ENCODE assay signal across 22 cellular contexts in the genomic region with DNA sequence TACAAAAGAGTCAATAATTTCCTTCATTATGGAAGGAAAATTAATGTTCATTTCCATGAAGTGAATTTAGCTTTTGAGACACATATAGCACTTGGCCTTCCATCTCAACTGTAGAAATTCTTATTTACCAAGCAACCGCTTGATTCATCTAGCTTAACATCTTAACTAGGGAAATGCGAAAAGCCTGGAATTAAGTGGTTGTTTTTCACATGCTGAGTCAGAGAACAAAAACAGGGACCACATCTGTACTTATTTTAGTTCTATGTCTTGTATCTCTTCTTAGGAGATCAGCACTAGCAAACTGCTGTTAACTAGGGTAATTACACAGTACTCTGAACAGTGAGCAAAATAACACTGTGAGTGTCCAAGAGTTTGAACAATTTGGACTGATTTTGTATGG.
DNase-seq lines count a peak whose midpoint lies in the region; ATAC-seq and TF ChIP-seq lines count a peak whose summit lies in the region.
"Had no signal": no experiment of that assay in that cellular context is flagged by ENCODE, and none has a peak within 500 bp of the region (broad histone marks: within the 10 kb centered on the region; RNA-seq: fewer than 3 reads in every experiment).

No MANE protein-coding gene starts in this region.

- no peak overlapping the region for H3K4me3 Mint-ChIP-seq in MCF 10A (ENCODE audit: unreplicated experiment)
- H3K4me3 Mint-ChIP-seq: GM23338 had no signal

- dilution Hi-C loops in mammary epithelial cell (cut with HindIII; ENCODE audit: low sequenced_read_pairs): no loop called here

- no peaks in the 10 kb centered on the region for H3K4me1 ChIP-seq in mammary epithelial cell (ENCODE audit: insufficient read depth, low read length)
- H3K4me1 ChIP-seq: BE2C, HAP-1 had no signal

- H3K36me3 ChIP-seq in mammary epithelial cell (ENCODE audit: insufficient read depth, low read length): no peaks in the 10 kb centered on the region
- H3K36me3 ChIP-seq: BE2C, HAP-1 had no signal

- BruUV-seq in MCF 10A (replicated peaks; lab: Mats Ljungman, UMichigan) (no TSS peak), mammary epithelial cell (replicated peaks; lab: Mats Ljungman, UMichigan) (no TSS peak)

- CTCF ChIA-PET in MCF 10A (lab: Yijun Ruan, JAX) (interaction anchor here (0.5 to 0.7 kb wide), 2 partner anchors 32 to 198 kb away, joined by 3 read pairs; no protein-coding TSS in a partner anchor), mammary epithelial cell (lab: Charles Lee; ENCODE audit: low non-redundant PET) (no interaction called here)

- H3K27ac Mint-ChIP-seq in MCF 10A (ENCODE audit: low read depth, unreplicated experiment): peak overlapping the region; percentile 63
- H3K27ac Mint-ChIP-seq: GM23338 had no signal

- H3K27me3 ChIP-seq in mammary epithelial cell (ENCODE audit: insufficient read depth, low read length): no peaks in the 10 kb centered on the region
- H3K27me3 ChIP-seq: BE2C had no signal

- no peaks in the 10 kb centered on the region for H4K20me1 ChIP-seq in mammary epithelial cell (ENCODE audit: insufficient read depth, low read length)

- ATAC-seq in left cardiac atrium (no peak), omental fat pad (ENCODE audit: low FRiP score) (no peak), HG03196 (IDR thresholded peaks at IDR 0.05; ENCODE audit: unreplicated experiment) (no peak), GM18502 (IDR thresholded peaks at IDR 0.05; ENCODE audit: poor library complexity, unreplicated experiment) (no peak)
- ATAC-seq: GM23338, Panc1 had no signal

- H3K4me3 ChIP-seq in mammary epithelial cell (replicated peaks in 1 of 3; ENCODE audit: insufficient read depth in 1 of 3, low read depth in 2 of 3, low read length in 3 of 3): no peak overlapping the region
- H3K4me3 ChIP-seq: GM23338, HAP-1 had no signal

- in situ Hi-C loops in mammary epithelial cell (cut with MboI; ENCODE audit: low sequenced_read_pairs in 2 of 2): no loop called here

- POLR2A ChIA-PET in MCF 10A (lab: Yijun Ruan, JAX): no interaction called here

- intact Hi-C loops in MCF 10A (cut with micrococcal nuclease) (no loop called here), mammary epithelial cell (cut with micrococcal nuclease) (no loop called here), left cardiac atrium (cut with DNase I) (no loop called here)

- H3K4me1 Mint-ChIP-seq in MCF 10A (ENCODE audit: insufficient read depth, unreplicated experiment): peaks cover 40% of the 10 kb centered on the region

- H3K79me2 ChIP-seq in mammary epithelial cell (ENCODE audit: insufficient read depth, low read length): no peaks in the 10 kb centered on the region

- WGBS in mammary epithelial cell (ENCODE audit: low coverage, missing lambda C conversion rate): 86% methylated on average over 2 of the region's 2 CpGs

- H3K9me3 ChIP-seq in mammary epithelial cell (replicated peaks; ENCODE audit: insufficient read depth, low read length): no peaks in the 10 kb centered on the region
- H3K9me3 ChIP-seq: BE2C, HAP-1, SK-N-SH had no signal

- DNase-seq in MCF 10A (ENCODE audit: unreplicated experiment) (no peak), mammary epithelial cell (no peak), dedifferentiated amniotic fluid mesenchymal stem cell (ENCODE audit: extremely low spot score) (peak; percentile 22), iris pigment epithelial cell (ENCODE audit: low read depth) (peak; percentile 23), left cardiac atrium (no peak), omental fat pad (ENCODE audit: low spot score) (no peak)
- DNase-seq: BE2C, DMS53, GDM1, IMR-90, NCI-H1694 treated with DMSO at 0.1 percent for 48 hours, NCI-H2081 treated with DMSO at 0.1 percent for 48 hours, NCI-H510A treated with DMSO at 0.1 percent for 48 hours, NCI-H748 treated with DMSO at 0.1 percent for 48 hours, SIG-M5, SK-N-SH had no signal

- no peak overlapping the region for H3K27ac ChIP-seq in mammary epithelial cell (ENCODE audit: insufficient read depth, low read depth, low read length)
- H3K27ac ChIP-seq: KMS-11 had no signal

- H3K4me2 ChIP-seq in mammary epithelial cell (ENCODE audit: insufficient read depth, low read depth, low read length): no peak overlapping the region
- H3K4me2 ChIP-seq: GM23338, KMS-11, SK-N-SH had no signal

- no peaks in the 10 kb centered on the region for H3K9me3 Mint-ChIP-seq in MCF 10A (ENCODE audit: unreplicated experiment)
- H3K9me3 Mint-ChIP-seq: GM23338 had no signal

- no peak overlapping the region for H2AFZ ChIP-seq in mammary epithelial cell (ENCODE audit: low read depth, low read length)
- H2AFZ ChIP-seq: GM23338 had no signal

- no peaks in the 10 kb centered on the region for H3K36me3 Mint-ChIP-seq in MCF 10A (ENCODE audit: insufficient read depth, unreplicated experiment)

- TF ChIP-seq CTCF in MCF 10A (IDR thresholded peaks at IDR 0.05; ENCODE audit: unreplicated experiment) (no peak), mammary epithelial cell (conservative IDR thresholded peaks at IDR 0.05 in 1 of 2, IDR thresholded peaks at IDR 0.05 in 1 of 2; ENCODE audit: extremely low read depth in 1 of 2, insufficient read depth in 1 of 2, low read depth in 1 of 2, low read length in 2 of 2) (no peak), omental fat pad (IDR thresholded peaks at IDR 0.05) (no peak)

- no peaks in the 10 kb centered on the region for H3K27me3 Mint-ChIP-seq in MCF 10A (ENCODE audit: insufficient read depth, unreplicated experiment)

- no peak overlapping the region for H3K9ac ChIP-seq in mammary epithelial cell (ENCODE audit: insufficient read depth, low read length)
- H3K9ac ChIP-seq: KMS-11, SK-N-SH had no signal

Comparison
In these comparisons a context has a peak if more than half of its experiments do, and no peak if none do; other contexts are left out.
1. DNase-seq: peak in dedifferentiated amniotic fluid mesenchymal stem cell (single experiment) and iris pigment epithelial cell (single experiment); none in MCF 10A (single experiment), mammary epithelial cell (single experiment), left cardiac atrium (single experiment) and omental fat pad (single experiment).